11 cellular contexts compared by ENCODE assay signal in genomic region chr1:25785321-25786067, GRCh38.
"Had no signal": no experiment of that assay in that cellular context is flagged by ENCODE, and none has a peak within 500 bp of the region (broad histone marks: within the 10 kb centered on the region; RNA-seq: fewer than 3 reads in every experiment).

No MANE protein-coding gene starts in this region.

- H3K9me3 Mint-ChIP-seq: naive B cell; stimulated activated memory B cell treated with anti-CD40 and anti-IgM and Interleukin-4, amounts not matched to agents 10 μg/mL and 1 μg/mL and 100 μg/mL, for 72 hours had no signal

- ATAC-seq: esophagus mucosa; stimulated activated memory B cell treated with anti-CD40 and anti-IgM and Interleukin-4, amounts not matched to agents 10 μg/mL and 1 μg/mL and 100 μg/mL, for 72 hours had no signal

- H3K4me1 Mint-ChIP-seq: naive B cell; stimulated activated memory B cell treated with anti-CD40 and anti-IgM and Interleukin-4, amounts not matched to agents 10 μg/mL and 1 μg/mL and 100 μg/mL, for 72 hours had no signal

- DNase-seq: activated CD4-positive, alpha-beta T cell treated with anti-CD3 and anti-CD28 coated beads, Interleukin-2, amount 50 U/mL, for 1 hour; activated CD4-positive, CD25-positive, alpha-beta regulatory T cell; activated CD8-positive, alpha-beta memory T cell treated with anti-CD3 and anti-CD28 coated beads for 24 hours; activated naive CD4-positive, alpha-beta T cell; kidney glomerular epithelial cell; naive B cell; retina; stimulated activated CD4-positive, alpha-beta T cell treated with anti-CD3 and anti-CD28 coated beads, Interleukin-2, amount 100 ng/mL, for 48 hours; trophoblast cell had no signal

- H3K36me3 Mint-ChIP-seq: naive B cell; stimulated activated memory B cell treated with anti-CD40 and anti-IgM and Interleukin-4, amounts not matched to agents 10 μg/mL and 1 μg/mL and 100 μg/mL, for 72 hours had no signal

- H3K27ac Mint-ChIP-seq: naive B cell; stimulated activated memory B cell treated with anti-CD40 and anti-IgM and Interleukin-4, amounts not matched to agents 10 μg/mL and 1 μg/mL and 100 μg/mL, for 72 hours had no signal

- H3K4me3 Mint-ChIP-seq: stimulated activated memory B cell treated with anti-CD40 and anti-IgM and Interleukin-4, amounts not matched to agents 10 μg/mL and 1 μg/mL and 100 μg/mL, for 72 hours had no signal
